ENCODE assay signal across 1 cellular context in the genomic region with DNA sequence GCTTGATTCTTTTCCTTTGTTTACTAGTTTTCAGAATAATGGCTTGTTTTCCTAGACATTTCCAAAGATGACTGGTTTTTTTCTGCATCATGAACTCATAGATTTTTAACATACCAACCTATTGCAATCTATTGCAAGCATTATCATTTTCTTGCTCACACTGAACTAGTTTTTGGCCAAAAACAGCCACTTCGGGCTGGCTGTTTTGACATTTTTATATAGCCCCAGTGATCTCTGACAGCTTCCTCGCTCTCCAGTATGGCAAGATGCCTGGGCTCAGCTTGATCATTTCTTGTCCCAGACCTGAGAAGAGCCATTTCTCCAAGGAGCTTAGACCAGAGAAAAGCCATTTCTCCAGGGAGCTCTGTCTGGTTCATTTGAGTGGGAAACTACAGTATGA.
TF ChIP-seq lines count a peak whose summit lies in the region.

No MANE protein-coding gene starts in this region.

TF ChIP-seq in SK-N-SH treated with all-trans-retinoic acid at 6 μM for 48 hours, 23 proteins besides CTCF, POLR2A, EP300 and RAD21 (continued from another document):
- TF ChIP-seq, protein P1, sequence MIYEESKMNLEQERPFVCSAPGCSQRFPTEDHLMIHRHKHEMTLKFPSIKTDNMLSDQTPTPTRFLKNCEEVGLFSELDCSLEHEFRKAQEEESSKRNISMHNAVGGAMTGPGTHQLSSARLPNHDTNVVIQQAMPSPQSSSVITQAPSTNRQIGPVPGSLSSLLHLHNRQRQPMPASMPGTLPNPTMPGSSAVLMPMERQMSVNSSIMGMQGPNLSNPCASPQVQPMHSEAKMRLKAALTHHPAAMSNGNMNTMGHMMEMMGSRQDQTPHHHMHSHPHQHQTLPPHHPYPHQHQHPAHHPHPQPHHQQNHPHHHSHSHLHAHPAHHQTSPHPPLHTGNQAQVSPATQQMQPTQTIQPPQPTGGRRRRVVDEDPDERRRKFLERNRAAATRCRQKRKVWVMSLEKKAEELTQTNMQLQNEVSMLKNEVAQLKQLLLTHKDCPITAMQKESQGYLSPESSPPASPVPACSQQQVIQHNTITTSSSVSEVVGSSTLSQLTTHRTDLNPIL (CRISPR knock-in tag; IDR thresholded peaks at IDR 0.05; ENCODE audit: low read depth), result no peak
- TF ChIP-seq TCF4 (CRISPR knock-in tag; IDR thresholded peaks at IDR 0.05; ENCODE audit: borderline replicate concordance) (no peak), GLIS3 (CRISPR knock-in tag; IDR thresholded peaks at IDR 0.05) (no peak)
TF ChIP-seq in SK-N-SH treated with all-trans-retinoic acid at 6 μM for 48 hours: peak in this region for 0.
